18 cellular contexts compared by ENCODE assay signal in genomic region chr13:110257408-110257807, GRCh38. TPM values are rescaled to one million over a fixed set of nuclear protein-coding genes. Genes with fewer than 3 reads are reported as not detected.
"Had no signal": no experiment of that assay in that cellular context is flagged by ENCODE, and none has a peak within 500 bp of the region (broad histone marks: within the 10 kb centered on the region; RNA-seq: fewer than 3 reads in every experiment).

No MANE protein-coding gene starts in this region.

- H3K9me2 ChIP-seq: SK-N-SH had no signal

- H3K4me3 Mint-ChIP-seq: activated CD4-positive, alpha-beta memory T cell treated with anti-CD3 and anti-CD28 coated beads, Interleukin-2, amount 10 ng/mL, durations not matched to agents 7 days and 5 days; activated CD4-positive, alpha-beta T cell treated with anti-CD3 and anti-CD28 coated beads for 36 hours; activated T-helper 1 cell treated with anti-CD3 and anti-CD28 coated beads, Interleukin-12 subunit alpha, Interleukin-12 subunit beta, Interleukin-2, Interleukin-4 antibody, amounts not matched to agents 30 ng/mL and 10 ng/mL and 1 ng/mL, durations not matched to agents 14 hours and 24 hours and 36 hours; central memory CD8-positive, alpha-beta T cell; mesothelial cell of epicardium; naive B cell; stimulated activated effector memory CD8-positive, alpha-beta T cell treated with anti-CD3 and anti-CD28 coated beads, Interleukin-12 subunit alpha, Interleukin-12 subunit beta, amount 100 ng/mL, for 72 hours had no signal

- H3K4me2 ChIP-seq: SK-N-SH had no signal

- H3K4me1 Mint-ChIP-seq: activated CD4-positive, alpha-beta memory T cell treated with anti-CD3 and anti-CD28 coated beads, Interleukin-2, amount 10 ng/mL, durations not matched to agents 7 days and 5 days; activated CD4-positive, alpha-beta T cell treated with anti-CD3 and anti-CD28 coated beads for 36 hours; central memory CD8-positive, alpha-beta T cell; stimulated activated effector memory CD8-positive, alpha-beta T cell treated with anti-CD3 and anti-CD28 coated beads, Interleukin-12 subunit alpha, Interleukin-12 subunit beta, amount 100 ng/mL, for 72 hours had no signal

- DNase-seq: activated CD4-positive, alpha-beta memory T cell treated with anti-CD3 and anti-CD28 coated beads, Interleukin-2, amount 10 ng/mL, durations not matched to agents 7 days and 5 days; activated CD4-positive, alpha-beta T cell treated with anti-CD3 and anti-CD28 coated beads for 36 hours; activated naive CD4-positive, alpha-beta T cell treated with Interleukin-2 at 50 U/mL for 16 hours; body of pancreas; dermis blood vessel endothelial cell; naive B cell; posterior cingulate gyrus; SK-N-SH; substantia nigra; T-helper 1 cell; upper lobe of left lung; WERI-Rb-1 had no signal

- H3K36me3 ChIP-seq: neutrophil, right atrium auricular region, upper lobe of left lung, WERI-Rb-1 had no signal

- H3K9me3 Mint-ChIP-seq: activated CD4-positive, alpha-beta memory T cell treated with anti-CD3 and anti-CD28 coated beads, Interleukin-2, amount 10 ng/mL, durations not matched to agents 7 days and 5 days; mesothelial cell of epicardium had no signal

- H3K27ac Mint-ChIP-seq: activated CD4-positive, alpha-beta memory T cell treated with anti-CD3 and anti-CD28 coated beads, Interleukin-2, amount 10 ng/mL, durations not matched to agents 7 days and 5 days; activated CD4-positive, alpha-beta T cell treated with anti-CD3 and anti-CD28 coated beads for 36 hours; activated T-helper 1 cell treated with anti-CD3 and anti-CD28 coated beads, Interleukin-12 subunit alpha, Interleukin-12 subunit beta, Interleukin-2, Interleukin-4 antibody, amounts not matched to agents 30 ng/mL and 10 ng/mL and 1 ng/mL, durations not matched to agents 14 hours and 24 hours and 36 hours; mesothelial cell of epicardium; naive B cell; stimulated activated effector memory CD8-positive, alpha-beta T cell treated with anti-CD3 and anti-CD28 coated beads, Interleukin-12 subunit alpha, Interleukin-12 subunit beta, amount 100 ng/mL, for 72 hours had no signal

- H3K4me3 ChIP-seq: body of pancreas, right atrium auricular region, upper lobe of left lung had no signal

- ATAC-seq: activated CD4-positive, alpha-beta T cell treated with anti-CD3 and anti-CD28 coated beads for 36 hours; body of pancreas; stimulated activated effector memory CD8-positive, alpha-beta T cell treated with anti-CD3 and anti-CD28 coated beads, Interleukin-12 subunit alpha, Interleukin-12 subunit beta, amount 100 ng/mL, for 72 hours had no signal

- H3K27ac ChIP-seq: body of pancreas, neutrophil, upper lobe of left lung, WERI-Rb-1 had no signal

- H3K9me3 ChIP-seq: body of pancreas, neutrophil, right atrium auricular region, SK-N-SH, upper lobe of left lung had no signal

- H3K36me3 Mint-ChIP-seq: mesothelial cell of epicardium; stimulated activated effector memory CD8-positive, alpha-beta T cell treated with anti-CD3 and anti-CD28 coated beads, Interleukin-12 subunit alpha, Interleukin-12 subunit beta, amount 100 ng/mL, for 72 hours had no signal

- H3K9ac ChIP-seq: SK-N-SH had no signal

- H3K27me3 ChIP-seq: body of pancreas, right atrium auricular region, upper lobe of left lung had no signal

RNA-seq across cellular contexts. Expression of gene COL4A1, which starts 49.5 kb away (rescaled TPM):
- total RNA-seq: activated CD4-positive, alpha-beta memory T cell treated with anti-CD3 and anti-CD28 coated beads, Interleukin-2, amount 10 ng/mL, durations not matched to agents 7 days and 5 days; activated T-helper 1 cell treated with anti-CD3 and anti-CD28 coated beads, Interleukin-12 subunit alpha, Interleukin-12 subunit beta, Interleukin-2, Interleukin-4 antibody, amounts not matched to agents 30 ng/mL and 10 ng/mL and 1 ng/mL, durations not matched to agents 14 hours and 24 hours and 36 hours had no signal

RNA-seq across cellular contexts. Expression of gene COL4A2, which starts 49.7 kb away (rescaled TPM):
- total RNA-seq: activated CD4-positive, alpha-beta memory T cell treated with anti-CD3 and anti-CD28 coated beads, Interleukin-2, amount 10 ng/mL, durations not matched to agents 7 days and 5 days; activated CD4-positive, alpha-beta T cell treated with anti-CD3 and anti-CD28 coated beads for 36 hours; activated T-helper 1 cell treated with anti-CD3 and anti-CD28 coated beads, Interleukin-12 subunit alpha, Interleukin-12 subunit beta, Interleukin-2, Interleukin-4 antibody, amounts not matched to agents 30 ng/mL and 10 ng/mL and 1 ng/mL, durations not matched to agents 14 hours and 24 hours and 36 hours had no signal
